8 cellular contexts compared by ENCODE assay signal in genomic region chr3:68972358-68972979, GRCh38. TPM values are rescaled to one million over a fixed set of nuclear protein-coding genes. Genes with fewer than 3 reads are reported as not detected.
DNase-seq lines count a peak whose midpoint lies in the region; ATAC-seq, FAIRE-seq and TF ChIP-seq lines count a peak whose summit lies in the region.

No MANE protein-coding gene starts in this region.

- H3K36me3 ChIP-seq in bronchial epithelial cell (ENCODE audit: control insufficient read depth, insufficient read depth, low read length), result peaks cover 1% of the 10 kb centered on the region
- peaks cover 0 to 17% of the 10 kb centered on the region in 2 donors for H3K36me3 ChIP-seq in left lung

- H3K4me1 ChIP-seq in left lung, result no peaks in the 10 kb centered on the region

- H3K4me3 ChIP-seq in bronchial epithelial cell (ENCODE audit: low read depth, low read length), result no peak overlapping the region
- no peak overlapping the region for H3K4me3 ChIP-seq in left lung

- TF ChIP-seq CTCF in LNCAP (IDR thresholded peaks at IDR 0.05) (peak; percentile 91), bronchial epithelial cell (IDR thresholded peaks at IDR 0.05; ENCODE audit: insufficient read depth, low read length, severe bottlenecking) (peak; percentile 78), left lung (IDR thresholded peaks at IDR 0.05) (peak; percentile 46 to 61)

- DNase-seq in EL, result peak; percentile 59
- DNase-seq in SKM-1 treated with dmso at 0.1 percent for 144 hours (lab: John Stamatoyannopoulos, UW; ENCODE audit: unreplicated experiment), result peak; percentile 15
- DNase-seq in bronchial epithelial cell (ENCODE audit: low read depth), result peak; percentile 44
- DNase-seq in left lung, result peak in 1 of 2 donors; percentile 44
- peak; percentile 24 for DNase-seq in stimulated activated CD8-positive, alpha-beta memory T cell treated with anti-CD3 and anti-CD28 coated beads, Interleukin-7, amount 100 ng/mL, for 24 hours (ENCODE audit: low read depth)

- ATAC-seq in GM21447 (IDR thresholded peaks at IDR 0.05; ENCODE audit: unreplicated experiment) (peak; percentile 82), left lung (peak; percentile 88), HG02840 (IDR thresholded peaks at IDR 0.05; ENCODE audit: low FRiP score, unreplicated experiment) (no peak)

- intact Hi-C loops in left lung (cut with DNase I), result no loop called here

- H3K27me3 ChIP-seq in bronchial epithelial cell (ENCODE audit: control insufficient read depth, insufficient read depth, low read length), result no peaks in the 10 kb centered on the region
- H3K27me3 ChIP-seq in left lung, result no peaks in the 10 kb centered on the region

- no peak for FAIRE-seq in bronchial epithelial cell (lab: Jason Lieb, UNC)

- no peaks in the 10 kb centered on the region for H3K9me3 ChIP-seq in left lung

- no peak overlapping the region for H3K27ac ChIP-seq in left lung

RNA-seq across cellular contexts. Expression of gene TAFA4, which starts 40.1 kb away (rescaled TPM):
- total RNA-seq in bronchial epithelial cell (not detected in 2 replicates), left lung (not detected)

RNA-seq across cellular contexts. Expression of gene EOGT, which starts 41.0 kb away (rescaled TPM):
- total RNA-seq in bronchial epithelial cell, result 29.8 and 33.2 TPM in 2 replicates
- 10 to 100 TPM; 27.9 to 32.6 TPM for total RNA-seq in left lung
